ENCODE assay signal across 1 cellular context in the genomic region with DNA sequence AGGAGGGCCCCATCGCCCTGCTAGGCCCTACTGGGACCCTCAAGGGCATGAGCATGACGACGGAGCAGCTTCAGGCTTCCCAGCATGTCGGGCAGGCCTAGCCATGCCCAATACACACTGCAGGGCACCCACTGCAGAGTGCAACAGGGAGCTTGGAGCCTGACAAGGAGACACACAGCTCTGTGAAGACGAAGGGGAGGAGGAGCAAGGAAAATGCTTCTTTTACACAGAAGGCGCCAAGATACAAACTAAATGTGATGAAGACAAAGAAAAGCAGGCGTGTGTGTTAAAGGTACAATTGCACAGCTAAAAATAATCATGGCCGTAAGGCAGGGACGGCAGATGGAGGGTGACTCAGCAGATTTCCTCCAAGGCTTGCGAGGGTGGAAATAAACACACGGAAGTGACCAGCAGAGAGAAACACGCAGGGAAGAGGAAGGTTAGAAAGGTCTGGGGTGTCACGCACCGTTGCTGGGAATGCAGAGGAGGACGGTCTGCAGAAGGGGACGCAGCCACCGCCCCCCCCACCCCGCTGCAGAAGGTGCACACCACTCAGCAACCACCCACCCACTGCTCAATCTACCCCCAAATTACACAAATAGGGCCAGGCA.
TF ChIP-seq lines count a peak whose summit lies in the region.

No MANE protein-coding gene starts in this region.

TF ChIP-seq in GM23338, 12 proteins besides CTCF, POLR2A, EP300 and RAD21 (continued from another document):
- TF ChIP-seq, protein P1, sequence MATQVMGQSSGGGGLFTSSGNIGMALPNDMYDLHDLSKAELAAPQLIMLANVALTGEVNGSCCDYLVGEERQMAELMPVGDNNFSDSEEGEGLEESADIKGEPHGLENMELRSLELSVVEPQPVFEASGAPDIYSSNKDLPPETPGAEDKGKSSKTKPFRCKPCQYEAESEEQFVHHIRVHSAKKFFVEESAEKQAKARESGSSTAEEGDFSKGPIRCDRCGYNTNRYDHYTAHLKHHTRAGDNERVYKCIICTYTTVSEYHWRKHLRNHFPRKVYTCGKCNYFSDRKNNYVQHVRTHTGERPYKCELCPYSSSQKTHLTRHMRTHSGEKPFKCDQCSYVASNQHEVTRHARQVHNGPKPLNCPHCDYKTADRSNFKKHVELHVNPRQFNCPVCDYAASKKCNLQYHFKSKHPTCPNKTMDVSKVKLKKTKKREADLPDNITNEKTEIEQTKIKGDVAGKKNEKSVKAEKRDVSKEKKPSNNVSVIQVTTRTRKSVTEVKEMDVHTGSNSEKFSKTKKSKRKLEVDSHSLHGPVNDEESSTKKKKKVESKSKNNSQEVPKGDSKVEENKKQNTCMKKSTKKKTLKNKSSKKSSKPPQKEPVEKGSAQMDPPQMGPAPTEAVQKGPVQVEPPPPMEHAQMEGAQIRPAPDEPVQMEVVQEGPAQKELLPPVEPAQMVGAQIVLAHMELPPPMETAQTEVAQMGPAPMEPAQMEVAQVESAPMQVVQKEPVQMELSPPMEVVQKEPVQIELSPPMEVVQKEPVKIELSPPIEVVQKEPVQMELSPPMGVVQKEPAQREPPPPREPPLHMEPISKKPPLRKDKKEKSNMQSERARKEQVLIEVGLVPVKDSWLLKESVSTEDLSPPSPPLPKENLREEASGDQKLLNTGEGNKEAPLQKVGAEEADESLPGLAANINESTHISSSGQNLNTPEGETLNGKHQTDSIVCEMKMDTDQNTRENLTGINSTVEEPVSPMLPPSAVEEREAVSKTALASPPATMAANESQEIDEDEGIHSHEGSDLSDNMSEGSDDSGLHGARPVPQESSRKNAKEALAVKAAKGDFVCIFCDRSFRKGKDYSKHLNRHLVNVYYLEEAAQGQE (IDR thresholded peaks at IDR 0.05; ENCODE audit: unreplicated experiment) = no peak
- TF ChIP-seq ZNF114 (CRISPR knock-in tag; IDR thresholded peaks at IDR 0.05) = no peak
- no peak for TF ChIP-seq POLR2AphosphoS5 (IDR thresholded peaks at IDR 0.05; ENCODE audit: low read depth)
- TF ChIP-seq CREB1 (CRISPR knock-in tag; IDR thresholded peaks at IDR 0.05; ENCODE audit: low read depth) = no peak
- TF ChIP-seq, protein P2, sequence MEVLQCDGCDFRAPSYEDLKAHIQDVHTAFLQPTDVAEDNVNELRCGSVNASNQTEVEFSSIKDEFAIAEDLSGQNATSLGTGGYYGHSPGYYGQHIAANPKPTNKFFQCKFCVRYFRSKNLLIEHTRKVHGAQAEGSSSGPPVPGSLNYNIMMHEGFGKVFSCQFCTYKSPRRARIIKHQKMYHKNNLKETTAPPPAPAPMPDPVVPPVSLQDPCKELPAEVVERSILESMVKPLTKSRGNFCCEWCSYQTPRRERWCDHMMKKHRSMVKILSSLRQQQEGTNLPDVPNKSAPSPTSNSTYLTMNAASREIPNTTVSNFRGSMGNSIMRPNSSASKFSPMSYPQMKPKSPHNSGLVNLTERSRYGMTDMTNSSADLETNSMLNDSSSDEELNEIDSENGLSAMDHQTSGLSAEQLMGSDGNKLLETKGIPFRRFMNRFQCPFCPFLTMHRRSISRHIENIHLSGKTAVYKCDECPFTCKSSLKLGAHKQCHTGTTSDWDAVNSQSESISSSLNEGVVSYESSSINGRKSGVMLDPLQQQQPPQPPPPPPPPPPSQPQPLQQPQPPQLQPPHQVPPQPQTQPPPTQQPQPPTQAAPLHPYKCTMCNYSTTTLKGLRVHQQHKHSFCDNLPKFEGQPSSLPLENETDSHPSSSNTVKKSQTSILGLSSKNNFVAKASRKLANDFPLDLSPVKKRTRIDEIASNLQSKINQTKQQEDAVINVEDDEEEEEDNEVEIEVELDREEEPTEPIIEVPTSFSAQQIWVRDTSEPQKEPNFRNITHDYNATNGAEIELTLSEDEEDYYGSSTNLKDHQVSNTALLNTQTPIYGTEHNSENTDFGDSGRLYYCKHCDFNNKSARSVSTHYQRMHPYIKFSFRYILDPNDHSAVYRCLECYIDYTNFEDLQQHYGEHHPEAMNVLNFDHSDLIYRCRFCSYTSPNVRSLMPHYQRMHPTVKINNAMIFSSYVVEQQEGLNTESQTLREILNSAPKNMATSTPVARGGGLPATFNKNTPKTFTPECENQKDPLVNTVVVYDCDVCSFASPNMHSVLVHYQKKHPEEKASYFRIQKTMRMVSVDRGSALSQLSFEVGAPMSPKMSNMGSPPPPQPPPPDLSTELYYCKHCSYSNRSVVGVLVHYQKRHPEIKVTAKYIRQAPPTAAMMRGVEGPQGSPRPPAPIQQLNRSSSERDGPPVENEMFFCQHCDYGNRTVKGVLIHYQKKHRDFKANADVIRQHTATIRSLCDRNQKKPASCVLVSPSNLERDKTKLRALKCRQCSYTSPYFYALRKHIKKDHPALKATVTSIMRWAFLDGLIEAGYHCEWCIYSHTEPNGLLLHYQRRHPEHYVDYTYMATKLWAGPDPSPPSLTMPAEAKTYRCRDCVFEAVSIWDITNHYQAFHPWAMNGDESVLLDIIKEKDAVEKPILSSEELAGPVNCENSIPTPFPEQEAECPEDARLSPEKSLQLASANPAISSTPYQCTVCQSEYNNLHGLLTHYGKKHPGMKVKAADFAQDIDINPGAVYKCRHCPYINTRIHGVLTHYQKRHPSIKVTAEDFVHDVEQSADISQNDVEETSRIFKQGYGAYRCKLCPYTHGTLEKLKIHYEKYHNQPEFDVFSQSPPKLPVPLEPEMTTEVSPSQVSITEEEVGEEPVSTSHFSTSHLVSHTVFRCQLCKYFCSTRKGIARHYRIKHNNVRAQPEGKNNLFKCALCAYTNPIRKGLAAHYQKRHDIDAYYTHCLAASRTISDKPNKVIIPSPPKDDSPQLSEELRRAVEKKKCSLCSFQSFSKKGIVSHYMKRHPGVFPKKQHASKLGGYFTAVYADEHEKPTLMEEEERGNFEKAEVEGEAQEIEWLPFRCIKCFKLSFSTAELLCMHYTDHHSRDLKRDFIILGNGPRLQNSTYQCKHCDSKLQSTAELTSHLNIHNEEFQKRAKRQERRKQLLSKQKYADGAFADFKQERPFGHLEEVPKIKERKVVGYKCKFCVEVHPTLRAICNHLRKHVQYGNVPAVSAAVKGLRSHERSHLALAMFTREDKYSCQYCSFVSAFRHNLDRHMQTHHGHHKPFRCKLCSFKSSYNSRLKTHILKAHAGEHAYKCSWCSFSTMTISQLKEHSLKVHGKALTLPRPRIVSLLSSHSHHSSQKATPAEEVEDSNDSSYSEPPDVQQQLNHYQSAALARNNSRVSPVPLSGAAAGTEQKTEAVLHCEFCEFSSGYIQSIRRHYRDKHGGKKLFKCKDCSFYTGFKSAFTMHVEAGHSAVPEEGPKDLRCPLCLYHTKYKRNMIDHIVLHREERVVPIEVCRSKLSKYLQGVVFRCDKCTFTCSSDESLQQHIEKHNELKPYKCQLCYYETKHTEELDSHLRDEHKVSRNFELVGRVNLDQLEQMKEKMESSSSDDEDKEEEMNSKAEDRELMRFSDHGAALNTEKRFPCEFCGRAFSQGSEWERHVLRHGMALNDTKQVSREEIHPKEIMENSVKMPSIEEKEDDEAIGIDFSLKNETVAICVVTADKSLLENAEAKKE (CRISPR knock-in tag; IDR thresholded peaks at IDR 0.05) = no peak
- TF ChIP-seq, protein P3, sequence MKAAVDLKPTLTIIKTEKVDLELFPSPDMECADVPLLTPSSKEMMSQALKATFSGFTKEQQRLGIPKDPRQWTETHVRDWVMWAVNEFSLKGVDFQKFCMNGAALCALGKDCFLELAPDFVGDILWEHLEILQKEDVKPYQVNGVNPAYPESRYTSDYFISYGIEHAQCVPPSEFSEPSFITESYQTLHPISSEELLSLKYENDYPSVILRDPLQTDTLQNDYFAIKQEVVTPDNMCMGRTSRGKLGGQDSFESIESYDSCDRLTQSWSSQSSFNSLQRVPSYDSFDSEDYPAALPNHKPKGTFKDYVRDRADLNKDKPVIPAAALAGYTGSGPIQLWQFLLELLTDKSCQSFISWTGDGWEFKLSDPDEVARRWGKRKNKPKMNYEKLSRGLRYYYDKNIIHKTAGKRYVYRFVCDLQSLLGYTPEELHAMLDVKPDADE (IDR thresholded peaks at IDR 0.05) = no peak
